ENCODE assay signal across 22 cellular contexts in the genomic region with DNA sequence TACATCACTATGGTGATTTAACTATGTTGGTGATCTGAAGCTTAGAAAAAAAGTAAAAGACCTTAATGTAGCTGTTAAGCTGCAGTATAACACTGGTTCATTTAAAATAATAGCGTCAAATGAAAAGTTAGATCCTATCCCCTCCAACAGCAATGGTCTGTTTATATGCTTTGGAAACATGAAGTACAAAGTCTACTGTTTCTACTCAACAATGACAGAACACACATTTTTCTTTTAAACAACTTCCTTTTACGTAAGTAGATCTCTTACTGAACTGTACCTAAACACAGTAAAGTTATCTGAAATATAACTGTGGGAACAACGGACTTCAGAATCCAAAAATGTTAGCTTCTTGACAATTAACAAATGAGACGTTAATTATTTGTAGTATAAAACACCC. TPM values are rescaled to one million over a fixed set of nuclear protein-coding genes. Genes with fewer than 3 reads are reported as not detected.
"Had no signal": no experiment of that assay in that cellular context is flagged by ENCODE, and none has a peak within 500 bp of the region (broad histone marks: within the 10 kb centered on the region; RNA-seq: fewer than 3 reads in every experiment).

No MANE protein-coding gene starts in this region.

- H3K4me3 ChIP-seq: SJSA1, SK-N-MC had no signal

- H3K9me3 ChIP-seq: SJSA1 had no signal

- H3K27me3 ChIP-seq: SJSA1 had no signal

- H3K27ac ChIP-seq: SJSA1, SK-N-MC had no signal

- DNase-seq: IMR-90, Karpas-422, KG1, MM.1S, NCI-H1092 treated with DMSO at 0.1 percent for 48 hours, NCI-H1436, NCI-H187, NCI-H2029, NCI-H2081 treated with DMSO at 0.1 percent for 48 hours, NCI-H2171, NCI-H226, NCI-H446, NCI-H510A, NCI-H524 treated with DMSO at 0.1 percent for 48 hours, NCI-H69, NCI-H774, Right ventricle myocardium superior, RPMI8226, SIG-M5 had no signal

- H3K4me1 ChIP-seq: SJSA1 had no signal

- FAIRE-seq: RCC 7860 had no signal

RNA-seq across cellular contexts. Expression of a gene that starts 47.9 kb away (rescaled TPM):
- total RNA-seq: IMR-90, Right ventricle myocardium superior had no signal
